Comparison of ENCODE assay signal across 14 cellular contexts in genomic region chr6:25122001-25122400, GRCh38.
DNase-seq lines count a peak whose midpoint lies in the region; ATAC-seq and TF ChIP-seq lines count a peak whose summit lies in the region.
"Had no signal": no experiment of that assay in that cellular context is flagged by ENCODE, and none has a peak within 500 bp of the region (broad histone marks: within the 10 kb centered on the region; RNA-seq: fewer than 3 reads in every experiment).

No MANE protein-coding gene starts in this region.

- no peak overlapping the region for H3K27ac ChIP-seq in osteoblast (ENCODE audit: low read depth, low read length)

- no peaks in the 10 kb centered on the region for H3K9me3 ChIP-seq in osteoblast (ENCODE audit: low read depth, low read length)
- H3K9me3 ChIP-seq: pancreas, Peyer's patch, upper lobe of left lung had no signal

- H3K79me2 ChIP-seq in osteoblast (ENCODE audit: insufficient read depth, low read length), result no peaks in the 10 kb centered on the region

- no peaks in the 10 kb centered on the region for H3K36me3 ChIP-seq in osteoblast (ENCODE audit: insufficient read depth, low read length)
- H3K36me3 ChIP-seq: pancreas, Peyer's patch had no signal

- ATAC-seq in HG02588 (IDR thresholded peaks at IDR 0.05; ENCODE audit: unreplicated experiment) (no peak), GM18858 (IDR thresholded peaks at IDR 0.05; ENCODE audit: unreplicated experiment) (no peak)
- ATAC-seq: GM12878 had no signal

- DNase-seq in DMS153 (lab: John Stamatoyannopoulos, UW), result peak; percentile 8
- DNase-seq in NCI-H748 treated with DMSO at 0.1 percent for 48 hours (lab: John Stamatoyannopoulos, UW), result peak; percentile 58
- DNase-seq in fibroblast of the aortic adventitia (ENCODE audit: low read depth), result peak; percentile 49
- peak; percentile 76 for DNase-seq in osteoblast (ENCODE audit: insufficient read length, low spot score, missing footprints)
- no peak for DNase-seq in iPS-NIHi7 (ENCODE audit: extremely low spot score)
- DNase-seq in SKM-1 (lab: John Stamatoyannopoulos, UW; ENCODE audit: unreplicated experiment), result no peak
- DNase-seq: endodermal cell, NCI-H1694, pancreas, Peyer's patch, upper lobe of left lung had no signal

- H2AFZ ChIP-seq in osteoblast (ENCODE audit: low read length), result peak overlapping the region; percentile 48

- TF ChIP-seq CTCF in fibroblast of the aortic adventitia (IDR thresholded peaks at IDR 0.05; ENCODE audit: insufficient read depth, low read length) (no peak), osteoblast (IDR thresholded peaks at IDR 0.05; ENCODE audit: extremely low read depth, low read depth, low read length) (no peak)

- H3K4me3 ChIP-seq in fibroblast of the aortic adventitia (ENCODE audit: low read depth, low read length) (no peak overlapping the region), osteoblast (ENCODE audit: insufficient read depth, low read length) (no peak overlapping the region)
- H3K4me3 ChIP-seq: GM12878, pancreas, Peyer's patch, upper lobe of left lung had no signal

- H3K4me2 ChIP-seq in osteoblast (ENCODE audit: insufficient read depth, low read length), result peak overlapping the region; percentile 2

- no peaks in the 10 kb centered on the region for H3K4me1 ChIP-seq in osteoblast (ENCODE audit: insufficient read depth, low read length)

- no peaks in the 10 kb centered on the region for H3K27me3 ChIP-seq in osteoblast (ENCODE audit: insufficient read depth, low read length)
- H3K27me3 ChIP-seq: pancreas, Peyer's patch, upper lobe of left lung had no signal

- no peaks in the 10 kb centered on the region for H4K20me1 ChIP-seq in osteoblast (ENCODE audit: insufficient read depth, low read length)

Comparison
In these comparisons a context has a peak if more than half of its experiments do, and no peak if none do; other contexts are left out.
1. DNase-seq: peak in DMS153 (single experiment), NCI-H748 treated with DMSO at 0.1 percent for 48 hours (single experiment), fibroblast of the aortic adventitia (single experiment) and osteoblast (single experiment); none in iPS-NIHi7 (single experiment) and SKM-1 (single experiment).